In the genomic region with DNA sequence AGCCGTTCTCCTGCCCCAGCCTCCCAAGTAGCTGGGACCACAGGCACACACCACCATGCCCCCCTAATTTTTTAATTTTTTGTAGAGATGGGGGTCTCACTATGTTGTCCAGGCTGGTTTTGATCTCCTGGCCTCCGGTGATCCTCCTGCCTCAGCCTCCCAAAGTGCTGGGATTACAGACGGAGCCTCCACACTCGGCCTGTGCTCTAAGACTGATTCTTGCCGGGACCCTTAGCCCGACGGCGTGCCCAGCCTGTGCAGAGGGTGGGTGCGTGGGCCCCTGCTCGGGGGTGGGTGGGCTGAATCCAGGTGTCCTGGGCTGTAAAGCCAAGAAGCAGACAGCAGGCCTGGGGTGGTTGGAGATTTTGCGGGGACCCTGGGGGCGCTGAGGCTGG, we compare ENCODE assay signal across 1 cellular context.
TF ChIP-seq lines count a peak whose summit lies in the region.

No MANE protein-coding gene starts in this region.

TF ChIP-seq in HepG2, 621 proteins besides CTCF, POLR2A, EP300 and RAD21:
- TF ChIP-seq ZNF75D (CRISPR knock-in tag; IDR thresholded peaks at IDR 0.05; ENCODE audit: borderline replicate concordance): no peak
- TF ChIP-seq KDM1A (CRISPR knock-in tag; IDR thresholded peaks at IDR 0.05): no peak
- no peak for TF ChIP-seq ZNF891 (CRISPR knock-in tag; IDR thresholded peaks at IDR 0.05)
- no peak for TF ChIP-seq MEIS1 (CRISPR knock-in tag; IDR thresholded peaks at IDR 0.05; ENCODE audit: borderline replicate concordance)
- no peak for TF ChIP-seq ZNF703 (CRISPR knock-in tag; IDR thresholded peaks at IDR 0.05; ENCODE audit: borderline replicate concordance)
- TF ChIP-seq ARHGAP35 (CRISPR knock-in tag; IDR thresholded peaks at IDR 0.05; ENCODE audit: borderline replicate concordance): no peak
- TF ChIP-seq STAG1 (CRISPR knock-in tag; IDR thresholded peaks at IDR 0.05): no peak
- TF ChIP-seq, protein P1, sequence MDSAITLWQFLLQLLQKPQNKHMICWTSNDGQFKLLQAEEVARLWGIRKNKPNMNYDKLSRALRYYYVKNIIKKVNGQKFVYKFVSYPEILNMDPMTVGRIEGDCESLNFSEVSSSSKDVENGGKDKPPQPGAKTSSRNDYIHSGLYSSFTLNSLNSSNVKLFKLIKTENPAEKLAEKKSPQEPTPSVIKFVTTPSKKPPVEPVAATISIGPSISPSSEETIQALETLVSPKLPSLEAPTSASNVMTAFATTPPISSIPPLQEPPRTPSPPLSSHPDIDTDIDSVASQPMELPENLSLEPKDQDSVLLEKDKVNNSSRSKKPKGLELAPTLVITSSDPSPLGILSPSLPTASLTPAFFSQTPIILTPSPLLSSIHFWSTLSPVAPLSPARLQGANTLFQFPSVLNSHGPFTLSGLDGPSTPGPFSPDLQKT (CRISPR knock-in tag; IDR thresholded peaks at IDR 0.05; ENCODE audit: borderline replicate concordance): no peak
- TF ChIP-seq PAF1 (CRISPR knock-in tag; IDR thresholded peaks at IDR 0.05): no peak
